Comparison of ENCODE assay signal across 1 cellular context in the genomic region with DNA sequence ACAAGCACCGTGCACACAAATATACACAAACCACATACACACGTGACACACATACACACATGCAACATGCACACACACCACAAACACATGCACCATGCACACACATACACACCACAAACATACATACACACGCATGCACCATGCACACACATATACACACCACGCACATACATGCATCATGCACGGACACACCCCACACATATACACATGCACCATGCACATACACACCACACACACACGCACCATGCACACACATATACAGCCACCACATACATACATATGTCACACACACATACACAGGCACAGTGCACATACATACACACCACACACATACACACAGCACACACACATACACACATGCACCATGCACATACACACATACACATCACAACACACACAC.
TF ChIP-seq lines count a peak whose summit lies in the region.

No MANE protein-coding gene starts in this region.

TF ChIP-seq in IMR-90, 13 proteins besides CTCF, POLR2A, EP300 and RAD21 (continued from another document):
- TF ChIP-seq, protein P1, sequence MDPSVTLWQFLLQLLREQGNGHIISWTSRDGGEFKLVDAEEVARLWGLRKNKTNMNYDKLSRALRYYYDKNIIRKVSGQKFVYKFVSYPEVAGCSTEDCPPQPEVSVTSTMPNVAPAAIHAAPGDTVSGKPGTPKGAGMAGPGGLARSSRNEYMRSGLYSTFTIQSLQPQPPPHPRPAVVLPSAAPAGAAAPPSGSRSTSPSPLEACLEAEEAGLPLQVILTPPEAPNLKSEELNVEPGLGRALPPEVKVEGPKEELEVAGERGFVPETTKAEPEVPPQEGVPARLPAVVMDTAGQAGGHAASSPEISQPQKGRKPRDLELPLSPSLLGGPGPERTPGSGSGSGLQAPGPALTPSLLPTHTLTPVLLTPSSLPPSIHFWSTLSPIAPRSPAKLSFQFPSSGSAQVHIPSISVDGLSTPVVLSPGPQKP (IDR thresholded peaks at IDR 0.05; ENCODE audit: borderline replicate concordance, low read depth, low read length): no peak
- TF ChIP-seq RFX5 (IDR thresholded peaks at IDR 0.05; ENCODE audit: low read depth, low read length): no peak
TF ChIP-seq in IMR-90: peak in this region for 0.
